In genomic region chr22:35400335-35400680, GRCh38 we compare ENCODE assay signal across 8 cellular contexts. TPM values are rescaled to one million over a fixed set of nuclear protein-coding genes. Genes with fewer than 3 reads are reported as not detected.
DNase-seq lines count a peak whose midpoint lies in the region; ATAC-seq and TF ChIP-seq lines count a peak whose summit lies in the region.

No MANE protein-coding gene starts in this region.

- in situ Hi-C loops in Panc1 (cut with HindIII; ENCODE audit: low pct_unique_long_range_greater_than_20kb, low sequenced_read_pairs), result no loop called here
- in situ Hi-C loops in GM13976 (cut with MboI; ENCODE audit: low sequenced_read_pairs, unreplicated experiment), result no loop called here

- no peaks in the 10 kb centered on the region for H4K20me1 ChIP-seq in BLaER1 treated with 17β-estradiol and CSF1 and Interleukin-3, amounts not matched to agents 10 nM and 100 nM

- CTCF ChIA-PET in Panc1 (lab: Charles Lee), result interaction anchor here (0.7 kb wide), 1 partner anchor 50 kb away, joined by 3 read pairs; no protein-coding TSS in a partner anchor

- no peaks in the 10 kb centered on the region for H3K27me3 Mint-ChIP-seq in naive thymus-derived CD8-positive, alpha-beta T cell

- peak overlapping the region in 9 of 10 donors; percentile 94 to 99 (median 97) for H3K27ac Mint-ChIP-seq in naive thymus-derived CD8-positive, alpha-beta T cell

- H3K4me3 Mint-ChIP-seq in naive thymus-derived CD8-positive, alpha-beta T cell, result peak overlapping the region; percentile 98 to 100 (median 98)

- H3K9ac ChIP-seq in BLaER1 treated with 17β-estradiol and CSF1 and Interleukin-3, amounts not matched to agents 10 nM and 100 nM, result peak overlapping the region; percentile 82 to 99 (median 96)

- TF ChIP-seq CTCF in Panc1 (IDR thresholded peaks at IDR 0.05), result no peak
- no peak for TF ChIP-seq CTCF in GM13976 (IDR thresholded peaks at IDR 0.05; ENCODE audit: borderline replicate concordance, control extremely low read depth, extremely low read depth, insufficient read depth, missing control alignments)

- peak overlapping the region; percentile 85 to 100 (median 97) for H3K4me2 ChIP-seq in BLaER1 treated with 17β-estradiol and CSF1 and Interleukin-3, amounts not matched to agents 10 nM and 100 nM

- no peaks in the 10 kb centered on the region for H3K9me3 Mint-ChIP-seq in naive thymus-derived CD8-positive, alpha-beta T cell

- peaks cover 8 to 46% (median 42%) of the 10 kb centered on the region in 11 experiments; a peak in 20 of 22 replicates for H3K36me3 ChIP-seq in BLaER1 treated with 17β-estradiol and CSF1 and Interleukin-3, amounts not matched to agents 10 nM and 100 nM
- H3K36me3 ChIP-seq in Panc1 (ENCODE audit: control insufficient read depth, insufficient read depth, low read length), result no peaks in the 10 kb centered on the region; the same call in 1 of the 2 replicates
- H3K36me3 ChIP-seq in ectodermal cell (ENCODE audit: control insufficient read depth, insufficient read depth, low read length), result peaks cover 9% of the 10 kb centered on the region

- DNase-seq in Panc1 (ENCODE audit: low read depth, low spot score), result no peak
- peak in 2 of 10 donors; percentile 11 to 12 for DNase-seq in naive thymus-derived CD8-positive, alpha-beta T cell
- no peak for DNase-seq in occipital lobe (lab: John Stamatoyannopoulos, UW)
- DNase-seq in GM13976 (ENCODE audit: low spot score), result no peak

- no peaks in the 10 kb centered on the region for H3K9me3 ChIP-seq in BLaER1 treated with 17β-estradiol and CSF1 and Interleukin-3, amounts not matched to agents 10 nM and 100 nM (replicated peaks in 1 of 11)
- H3K9me3 ChIP-seq in Panc1 (ENCODE audit: control insufficient read depth, insufficient read depth, low read depth, low read length), result no peaks in the 10 kb centered on the region
- H3K9me3 ChIP-seq in ectodermal cell (ENCODE audit: control insufficient read depth, low read length), result no peaks in the 10 kb centered on the region

- peaks cover 13 to 32% (median 28%) of the 10 kb centered on the region in 4 donors for H3K4me1 Mint-ChIP-seq in naive thymus-derived CD8-positive, alpha-beta T cell

- H3K36me3 Mint-ChIP-seq in naive thymus-derived CD8-positive, alpha-beta T cell, result peaks cover 0 to 32% (median 17%) of the 10 kb centered on the region in 3 donors

- POLR2A ChIA-PET in Panc1 (lab: Charles Lee), result no interaction called here
- POLR2A ChIA-PET in naive thymus-derived CD8-positive, alpha-beta T cell (lab: Charles Lee), result interaction anchor here (0.6 to 2.4 kb wide), 2 partner anchors 101 to 102 kb away, joined by 3 to 5 read pairs; partner anchors contain the start of gene TOM1

- BruUV-seq in Panc1 (replicated peaks; lab: Mats Ljungman, UMichigan), result no TSS peak

- WGBS in ectodermal cell, 2 experiments, result 2% methylated on average over 29 of the region's 29 CpGs

- intact Hi-C loops in Panc1 (cut with micrococcal nuclease; ENCODE audit: unreplicated experiment), result no loop called here

- H3K4me1 ChIP-seq in BLaER1 treated with 17β-estradiol and CSF1 and Interleukin-3, amounts not matched to agents 10 nM and 100 nM, result peaks cover 58 to 91% (median 78%) of the 10 kb centered on the region in 10 experiments
- H3K4me1 ChIP-seq in Panc1 (ENCODE audit: control insufficient read depth, insufficient read depth, low read length), result peaks cover 30% of the 10 kb centered on the region
- peaks cover 12% of the 10 kb centered on the region for H3K4me1 ChIP-seq in ectodermal cell (ENCODE audit: control insufficient read depth, insufficient read depth, low read length)

- peak overlapping the region in 10 of 11 experiments; percentile 74 to 98 (median 95); a peak in 21 of 22 replicates for H3K27ac ChIP-seq in BLaER1 treated with 17β-estradiol and CSF1 and Interleukin-3, amounts not matched to agents 10 nM and 100 nM
- H3K27ac ChIP-seq in Panc1 (ENCODE audit: low read length), result peak overlapping the region; percentile 80
- peak overlapping the region; percentile 85 for H3K27ac ChIP-seq in ectodermal cell (ENCODE audit: insufficient read depth, low read depth, low read length, poor library complexity, severe bottlenecking)

- ATAC-seq in GM21576 (IDR thresholded peaks at IDR 0.05; ENCODE audit: unreplicated experiment) (peak; percentile 11), Panc1 (peak; percentile 21), GM19397 (IDR thresholded peaks at IDR 0.05; ENCODE audit: unreplicated experiment) (no peak)
- ATAC-seq in naive thymus-derived CD8-positive, alpha-beta T cell, result peak; percentile 6 to 26

- H3K4me3 ChIP-seq in BLaER1 treated with 17β-estradiol and CSF1 and Interleukin-3, amounts not matched to agents 10 nM and 100 nM, result peak overlapping the region; percentile 82 to 97 (median 90)
- H3K4me3 ChIP-seq in Panc1 (ENCODE audit: low read depth in 2 of 2, low read length in 2 of 2) (peak overlapping the region; percentile 81 to 83), ectodermal cell (ENCODE audit: insufficient read depth, low read depth, low read length) (peak overlapping the region; percentile 80)

- H3K27me3 ChIP-seq in BLaER1 treated with 17β-estradiol and CSF1 and Interleukin-3, amounts not matched to agents 10 nM and 100 nM, result no peaks in the 10 kb centered on the region
- no peaks in the 10 kb centered on the region for H3K27me3 ChIP-seq in Panc1 (ENCODE audit: control insufficient read depth, insufficient read depth, low read length)
- no peaks in the 10 kb centered on the region for H3K27me3 ChIP-seq in ectodermal cell (ENCODE audit: control insufficient read depth, insufficient read depth, low read length, poor library complexity, severe bottlenecking)

RNA-seq across cellular contexts. Expression of gene MCM5, which starts 0.4 kb away (rescaled TPM):
- 122 TPM for total RNA-seq in Panc1 (2021; ENCODE audit: unreplicated experiment)
- polyA plus RNA-seq in Panc1 (2012; ENCODE audit: insufficient read length), result 119 TPM
- 175 TPM for polyA plus RNA-seq in ectodermal cell (2013, experiment 1 of 4)
- polyA plus RNA-seq in ectodermal cell (2013, experiment 2 of 4), result 182 TPM
- 140 TPM for polyA plus RNA-seq in ectodermal cell (2013, experiment 3 of 4)
- polyA plus RNA-seq in ectodermal cell (2013, experiment 4 of 4), result 127 TPM
- total RNA-seq in naive thymus-derived CD8-positive, alpha-beta T cell, result 10 to 100 TPM; 64.3 to 68.1 TPM
- 10 to 100 TPM; 22.3 to 25.6 (median 25.6) TPM for polyA plus RNA-seq in naive thymus-derived CD8-positive, alpha-beta T cell
- 11.9 TPM for total RNA-seq in occipital lobe

RNA-seq across cellular contexts. Expression of gene HMOX1, which starts 19.4 kb away (rescaled TPM):
- total RNA-seq in Panc1 (2021; ENCODE audit: unreplicated experiment) (105 TPM), occipital lobe (1.9 TPM)
- polyA plus RNA-seq in Panc1 (2012; ENCODE audit: insufficient read length), result 198 TPM
- polyA plus RNA-seq in ectodermal cell (2013, experiment 1 of 4), result 7.8 TPM
- polyA plus RNA-seq in ectodermal cell (2013, experiment 2 of 4), result 8.9 TPM
- 9.2 TPM for polyA plus RNA-seq in ectodermal cell (2013, experiment 3 of 4)
- 7.3 TPM for polyA plus RNA-seq in ectodermal cell (2013, experiment 4 of 4)
- total RNA-seq in naive thymus-derived CD8-positive, alpha-beta T cell, result 1 to 10 TPM; 2.6 to 3.1 TPM
- polyA plus RNA-seq in naive thymus-derived CD8-positive, alpha-beta T cell, result under 1 TPM in 1 of 3 donors, not detected in 2; 0.65 TPM

Comparison
In these comparisons a context has a peak if more than half of its experiments do, and no peak if none do; other contexts are left out.
1. RNA of gene HMOX1, which starts 19.4 kb away (total RNA-seq): 105 TPM in Panc1 (single experiment); 2.6 to 3.1 TPM in naive thymus-derived CD8-positive, alpha-beta T cell and 1.9 TPM in occipital lobe (single experiment); every median in the first group is over 10 times any median in the second.
2. Peak in every context shown above with its lines, with median percentiles within 50 percentile points of each other: H3K27ac ChIP-seq and H3K4me3 ChIP-seq.